8 cellular contexts compared by ENCODE assay signal in the genomic region with DNA sequence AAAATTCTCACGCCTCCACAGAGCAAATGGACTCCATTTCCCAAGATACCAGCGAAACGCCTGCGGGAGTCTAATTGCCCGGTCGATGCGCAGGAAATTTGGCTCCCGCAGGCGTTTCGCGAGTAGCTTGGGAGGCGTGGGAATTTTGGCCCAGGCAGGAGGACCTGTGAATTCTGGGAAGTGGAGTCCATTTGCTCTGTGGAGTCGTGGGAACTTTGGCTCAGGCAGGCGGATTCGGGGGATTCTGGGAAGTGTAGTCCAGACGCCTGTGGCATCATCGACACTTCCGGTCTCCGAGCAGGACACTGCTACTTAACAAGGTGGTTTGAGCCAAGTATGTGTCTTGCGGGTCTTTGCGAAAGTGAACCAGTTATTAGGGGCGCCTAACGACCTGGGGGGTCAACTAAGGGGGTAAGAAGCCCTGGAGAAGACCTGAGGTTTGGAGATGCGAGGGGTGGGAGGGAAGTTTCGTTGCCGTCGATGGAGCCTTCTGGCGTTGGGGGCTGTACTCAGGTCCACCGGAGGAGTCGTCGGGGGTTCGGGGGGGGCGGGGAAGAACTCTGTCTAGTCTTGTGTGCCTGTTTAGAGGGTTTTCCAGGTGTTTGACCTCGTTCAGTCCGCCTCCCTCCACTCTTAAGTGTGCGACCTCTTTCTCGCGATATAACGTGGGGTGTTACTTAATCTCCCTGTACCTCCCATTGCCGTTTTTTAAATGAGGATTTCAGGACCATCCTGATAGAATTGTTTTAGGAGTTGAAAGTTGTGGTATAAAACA. TPM values are rescaled to one million over a fixed set of nuclear protein-coding genes. Genes with fewer than 3 reads are reported as not detected.
DNase-seq lines count a peak whose midpoint lies in the region; ATAC-seq lines count a peak whose summit lies in the region.

TSS of gene ZNF155 (plus strand) at position 277 of the 775 bp plus-strand sequence. CDS start 4,356 bp downstream, outside the sequence.

- POLR2A ChIA-PET in CD4-positive, alpha-beta memory T cell (lab: Charles Lee; ENCODE audit: partially characterized antibody), result interaction anchor here (1.0 to 1.3 kb wide), 2 partner anchors 33 to 49 kb away, joined by 3 to 6 read pairs; partner anchors contain the start of genes ZNF221 and ZNF45

- H3K4me3 ChIP-seq in CD4-positive, alpha-beta memory T cell (ENCODE audit: low read length in 2 of 2), result peak within 1 kb of the TSS; percentile 59 to 90

- H3K27me3 Mint-ChIP-seq in CD4-positive, alpha-beta memory T cell, result no peaks in the 10 kb centered on the region
- no peaks in the 10 kb centered on the region for H3K27me3 Mint-ChIP-seq in naive B cell

- H3K27ac ChIP-seq in CD4-positive, alpha-beta memory T cell (ENCODE audit: low read depth, low read length), result peak within 1 kb of the TSS; percentile 58

- peaks cover 20 to 23% of the 10 kb centered on the region in 2 donors for H3K36me3 Mint-ChIP-seq in CD4-positive, alpha-beta memory T cell
- H3K36me3 Mint-ChIP-seq in naive B cell, result peaks cover 7 to 9% of the 10 kb centered on the region in 2 donors

- peaks cover 8 to 12% (median 10%) of the 10 kb centered on the region in 4 donors for H3K4me1 Mint-ChIP-seq in CD4-positive, alpha-beta memory T cell
- peaks cover 5 to 25% (median 10%) of the 10 kb centered on the region in 3 donors for H3K4me1 Mint-ChIP-seq in naive B cell

- CTCF ChIA-PET in CD4-positive, alpha-beta memory T cell (lab: Charles Lee; ENCODE audit: partially characterized antibody), result no interaction called here

- ATAC-seq in GM21423 (IDR thresholded peaks at IDR 0.05; ENCODE audit: unreplicated experiment), result peak; percentile 88
- ATAC-seq in naive B cell (ENCODE audit: low read depth in 2 of 2), result peak; percentile 86 to 90

- peak within 1 kb of the TSS; percentile 92 to 99 (median 98) for H3K4me3 Mint-ChIP-seq in CD4-positive, alpha-beta memory T cell
- H3K4me3 Mint-ChIP-seq in naive B cell, result peak within 1 kb of the TSS; percentile 91 to 100 (median 98)

- H3K9me3 Mint-ChIP-seq in CD4-positive, alpha-beta memory T cell, result peaks cover 0 to 4% (median under 1%) of the 10 kb centered on the region in 8 donors
- peaks cover 0 to 5% (median 0%) of the 10 kb centered on the region in 7 donors for H3K9me3 Mint-ChIP-seq in naive B cell

- intact Hi-C loops in CD4-positive, alpha-beta memory T cell (cut with micrococcal nuclease), result loop anchor here (1.0 to 2.0 kb wide), 2 partner anchors 18 to 49 kb away; partner anchors contain the start of genes ZNF230 and ZNF45

- peak within 1 kb of the TSS; percentile 74 to 98 (median 95) for H3K27ac Mint-ChIP-seq in CD4-positive, alpha-beta memory T cell
- H3K27ac Mint-ChIP-seq in naive B cell, result peak within 1 kb of the TSS; percentile 86 to 96 (median 94)

- no peaks in the 10 kb centered on the region for H3K9me3 ChIP-seq in CD4-positive, alpha-beta memory T cell (ENCODE audit: control insufficient read depth in 1 of 2, low read length in 2 of 2)

- H3K27me3 ChIP-seq in CD4-positive, alpha-beta memory T cell (ENCODE audit: insufficient read depth, low read length), result no peaks in the 10 kb centered on the region

- peaks cover 14% of the 10 kb centered on the region for H3K4me1 ChIP-seq in CD4-positive, alpha-beta memory T cell (ENCODE audit: insufficient read depth, low read length)

- peak; percentile 64 to 71 (median 68) for DNase-seq in CD4-positive, alpha-beta memory T cell
- peak; percentile 63 for DNase-seq in HuH-7.5 (ENCODE audit: low spot score)
- DNase-seq in RKO (ENCODE audit: low spot score), result peak; percentile 96
- DNase-seq in activated T-helper 1 cell treated with anti-CD3 and anti-CD28 coated beads, Interleukin-2, amount 50 U/mL, for 16 hours (ENCODE audit: low read depth in 1 of 2, low spot score in 1 of 2), result peak; percentile 27 to 53
- peak; percentile 97 for DNase-seq in fibroblast of peridontal ligament (ENCODE audit: extremely low read depth)
- DNase-seq in naive B cell, result peak; percentile 68
- peak; percentile 57 to 62 for DNase-seq in stimulated activated CD8-positive, alpha-beta memory T cell treated with anti-CD3 and anti-CD28 coated beads, Interleukin-7, amount 100 ng/mL, for 4 hours (ENCODE audit: low read depth in 2 of 2)

- peaks cover under 1% of the 10 kb centered on the region for H3K36me3 ChIP-seq in CD4-positive, alpha-beta memory T cell (ENCODE audit: insufficient read depth, low read length)

RNA-seq across cellular contexts. Expression of gene ZNF155, which starts in this region (rescaled TPM):
- 10 to 100 TPM; 12.9 to 14.1 TPM for total RNA-seq in CD4-positive, alpha-beta memory T cell
- 1 to 10 TPM; 2.4 to 4.2 TPM for polyA plus RNA-seq in CD4-positive, alpha-beta memory T cell
- 1 to 10 TPM in 5 of 6 donors, not detected in 1; 1.9 to 4.4 (median 3.2) TPM for polyA plus RNA-seq in naive B cell (ENCODE audit: low read depth in 6 of 6)

Comparison
In these comparisons a context has a peak if more than half of its experiments do, and no peak if none do; other contexts are left out.
1. Peak in every context shown above with its lines: DNase-seq, ATAC-seq, H3K4me3 ChIP-seq and H3K27ac ChIP-seq.
2. DNase-seq: peak in every context shown above with its lines; median percentile 97 in fibroblast of peridontal ligament; 96 in RKO; 68 in CD4-positive, alpha-beta memory T cell; 68 in naive B cell; 63 in HuH-7.5; 60 in stimulated activated CD8-positive, alpha-beta memory T cell treated with anti-CD3 and anti-CD28 coated beads, Interleukin-7, amount 100 ng/mL, for 4 hours; 40 in activated T-helper 1 cell treated with anti-CD3 and anti-CD28 coated beads, Interleukin-2, amount 50 U/mL, for 16 hours.